8 cellular contexts compared by ENCODE assay signal in genomic region chr17:38415250-38416194, GRCh38.
DNase-seq lines count a peak whose midpoint lies in the region; ATAC-seq lines count a peak whose summit lies in the region.

No MANE protein-coding gene starts in this region.

- no peaks in the 10 kb centered on the region for H3K36me3 Mint-ChIP-seq in activated naive CD4-positive, alpha-beta T cell treated with anti-CD3 and anti-CD28 coated beads, Interleukin-2, amount 10 ng/mL, durations not matched to agents 7 days and 5 days

- peaks cover 61% of the 10 kb centered on the region for H3K27me3 Mint-ChIP-seq in activated naive CD4-positive, alpha-beta T cell treated with anti-CD3 and anti-CD28 coated beads, Interleukin-2, amount 10 ng/mL, durations not matched to agents 7 days and 5 days

- peak overlapping the region; percentile 33 for H3K27ac Mint-ChIP-seq in activated naive CD4-positive, alpha-beta T cell treated with anti-CD3 and anti-CD28 coated beads, Interleukin-2, amount 10 ng/mL, durations not matched to agents 7 days and 5 days

- DNase-seq in COR-L47 (lab: John Stamatoyannopoulos, UW) (peak; percentile 89), NCI-H446 treated with DMSO at 0.1 percent for 48 hours (lab: John Stamatoyannopoulos, UW) (peak; percentile 65), islet precursor cell (peak; percentile 92), SW 1271 (lab: John Stamatoyannopoulos, UW) (no peak), amniotic stem cell (lab: John Stamatoyannopoulos, UW) (no peak)
- DNase-seq in activated naive CD4-positive, alpha-beta T cell treated with anti-CD3 and anti-CD28 coated beads, Interleukin-2, amount 10 ng/mL, durations not matched to agents 7 days and 5 days: no peak

- H3K9me3 Mint-ChIP-seq in activated naive CD4-positive, alpha-beta T cell treated with anti-CD3 and anti-CD28 coated beads, Interleukin-2, amount 10 ng/mL, durations not matched to agents 7 days and 5 days: no peaks in the 10 kb centered on the region

- peaks cover 14% of the 10 kb centered on the region for H3K4me1 Mint-ChIP-seq in activated naive CD4-positive, alpha-beta T cell treated with anti-CD3 and anti-CD28 coated beads, Interleukin-2, amount 10 ng/mL, durations not matched to agents 7 days and 5 days

- H3K4me3 Mint-ChIP-seq in activated naive CD4-positive, alpha-beta T cell treated with anti-CD3 and anti-CD28 coated beads, Interleukin-2, amount 10 ng/mL, durations not matched to agents 7 days and 5 days: no peak overlapping the region

- ATAC-seq in HG02571 (IDR thresholded peaks at IDR 0.05; ENCODE audit: unreplicated experiment): peak; percentile 51
- ATAC-seq in HG03139 (IDR thresholded peaks at IDR 0.05; ENCODE audit: unreplicated experiment): no peak

- CTCF ChIA-PET in activated naive CD4-positive, alpha-beta T cell treated with anti-CD3 and anti-CD28 coated beads, Interleukin-2, amount 10 ng/mL, durations not matched to agents 7 days and 5 days (lab: Charles Lee): interaction anchor here (0.7 to 5.7 kb wide), 8 partner anchors 8 to 82 kb away, joined by 3 to 168 read pairs (median 6); partner anchors contain the start of gene SOCS7

Comparison
In these comparisons a context has a peak if more than half of its experiments do, and no peak if none do; other contexts are left out.
1. DNase-seq: peak in COR-L47 (single experiment), NCI-H446 treated with DMSO at 0.1 percent for 48 hours (single experiment) and islet precursor cell (single experiment); none in activated naive CD4-positive, alpha-beta T cell treated with anti-CD3 and anti-CD28 coated beads, Interleukin-2, amount 10 ng/mL, durations not matched to agents 7 days and 5 days (single experiment), SW 1271 (0 of 2) and amniotic stem cell (single experiment).